ENCODE assay signal across 34 cellular contexts in the genomic region with DNA sequence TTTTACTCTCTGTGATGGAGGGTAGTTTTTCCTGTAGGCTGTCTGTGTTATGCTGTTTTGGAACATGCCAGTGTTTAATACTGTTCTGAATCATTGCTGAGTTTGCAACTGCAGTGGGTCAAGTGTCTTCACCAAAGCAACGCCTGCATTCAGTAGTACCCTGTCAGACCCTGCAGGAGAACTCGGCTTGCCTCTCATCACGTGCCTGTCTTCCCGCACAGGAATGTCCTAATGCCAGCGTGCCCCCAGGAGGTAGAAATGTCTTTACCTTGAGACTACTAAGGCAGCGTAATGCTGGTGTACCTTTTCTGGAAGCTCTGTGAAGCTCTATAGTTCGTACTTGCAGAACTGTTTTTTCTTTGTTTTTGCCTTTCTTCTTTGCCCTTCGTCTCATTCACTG. TPM values are rescaled to one million over a fixed set of nuclear protein-coding genes. Genes with fewer than 3 reads are reported as not detected.
DNase-seq lines count a peak whose midpoint lies in the region; ATAC-seq lines count a peak whose summit lies in the region.
"Had no signal": no experiment of that assay in that cellular context is flagged by ENCODE, and none has a peak within 500 bp of the region (broad histone marks: within the 10 kb centered on the region; RNA-seq: fewer than 3 reads in every experiment).

No MANE protein-coding gene starts in this region.

- H3K79me1 ChIP-seq in mesendoderm (ENCODE audit: low read length): peaks cover 6% of the 10 kb centered on the region

- DNase-seq in ELF-1 (ENCODE audit: low read depth, low spot score) (peak; percentile 33), T-helper 17 cell (no peak), left cardiac atrium (no peak), mesendoderm (peak; percentile 32), NCI-H2029 treated with DMSO at 0.1 percent for 48 hours (lab: John Stamatoyannopoulos, UW) (no peak), left colon (no peak)
- DNase-seq in stimulated activated naive CD4-positive, alpha-beta T cell (lab: John Stamatoyannopoulos, UW): no peak
- DNase-seq: activated CD4-positive, alpha-beta memory T cell treated with anti-CD3 and anti-CD28 coated beads for 36 hours; activated CD4-positive, CD25-positive, alpha-beta regulatory T cell treated with anti-CD3 and anti-CD28 coated beads, Interleukin-2, amount 50 U/mL, for 72 hours; anterior cingulate cortex; Calu3; DMS79; GF-D8; GOT3; hypothalamus; Karpas-422; mucosa of descending colon; NCI-H1417; NCI-H2029; NCI-H526; PC-3; psoas muscle; stimulated activated CD4-positive, alpha-beta T cell treated with anti-CD3 and anti-CD28 coated beads, Interleukin-15, amount 100 ng/mL, for 24 hours; stimulated activated CD4-positive, alpha-beta T cell treated with anti-CD3 and anti-CD28 coated beads, Interleukin-4, amount 100 ng/mL, for 4 hours; T-helper 2 cell; upper lobe of right lung had no signal

- H3K4me3 Mint-ChIP-seq in T-helper 17 cell: no peak overlapping the region
- H3K4me3 Mint-ChIP-seq: activated CD4-positive, alpha-beta memory T cell treated with anti-CD3 and anti-CD28 coated beads for 36 hours; activated naive CD8-positive, alpha-beta T cell; natural killer cell treated with Interleukin-12 subunit alpha and Interleukin-12 subunit beta and Interleukin-15 and Interleukin-18, amount 100 ng/mL, for 72 hours had no signal

- H3K4me2 ChIP-seq in mesendoderm (ENCODE audit: low read length): no peak overlapping the region
- H3K4me2 ChIP-seq: BLaER1 treated with 17β-estradiol and CSF1 and Interleukin-3, amounts not matched to agents 10 nM and 100 nM had no signal

- no peak overlapping the region for H3K56ac ChIP-seq in mesendoderm (ENCODE audit: low read length)

- peaks cover 10% of the 10 kb centered on the region for H3K4me1 Mint-ChIP-seq in T-helper 17 cell

- no CpG with 5 or more reads among the region's 8 CpGs for WGBS in mesendoderm (ENCODE audit: extremely low coverage, insufficient coverage, low lambda C conversion rate)

- no peak overlapping the region for H3K4me3 ChIP-seq in mesendoderm (ENCODE audit: low read length)
- H3K4me3 ChIP-seq: BLaER1 treated with 17β-estradiol and CSF1 and Interleukin-3, amounts not matched to agents 10 nM and 100 nM; breast epithelium; lung; mucosa of descending colon; psoas muscle; upper lobe of right lung had no signal

- no peak overlapping the region for H3K23ac ChIP-seq in mesendoderm (ENCODE audit: low read length)

- no peak overlapping the region for H3K9ac ChIP-seq in mesendoderm (ENCODE audit: low read length)
- H3K9ac ChIP-seq: BLaER1 treated with 17β-estradiol and CSF1 and Interleukin-3, amounts not matched to agents 10 nM and 100 nM had no signal

- H3K18ac ChIP-seq in mesendoderm (ENCODE audit: low read length): no peak overlapping the region

- no peak overlapping the region for H4K8ac ChIP-seq in mesendoderm (ENCODE audit: low read depth, low read length)

- no peak overlapping the region for H3K27ac ChIP-seq in mesendoderm (ENCODE audit: low read depth, low read length)
- H3K27ac ChIP-seq: BLaER1 treated with 17β-estradiol and CSF1 and Interleukin-3, amounts not matched to agents 10 nM and 100 nM; breast epithelium; psoas muscle; upper lobe of right lung had no signal

- H4K5ac ChIP-seq in mesendoderm (ENCODE audit: low read length): no peak overlapping the region

- no peak overlapping the region for H2BK120ac ChIP-seq in mesendoderm (ENCODE audit: low read depth, low read length)

- H3K36me3 Mint-ChIP-seq in T-helper 17 cell (ENCODE audit: low read depth): peaks cover 7% of the 10 kb centered on the region
- H3K36me3 Mint-ChIP-seq: activated naive CD8-positive, alpha-beta T cell; natural killer cell treated with Interleukin-12 subunit alpha and Interleukin-12 subunit beta and Interleukin-15 and Interleukin-18, amount 100 ng/mL, for 72 hours had no signal

- H2BK5ac ChIP-seq in mesendoderm (ENCODE audit: low read length): no peak overlapping the region

- H3K36me3 ChIP-seq in mesendoderm (ENCODE audit: control insufficient read depth, insufficient read depth, low read length): no peaks in the 10 kb centered on the region
- H3K36me3 ChIP-seq: breast epithelium had no signal

- intact Hi-C loops in left cardiac atrium (cut with DNase I) (loop anchor here in 1 of 2 donors (10.0 kb wide), 1 partner anchor 129 kb away; no protein-coding TSS in a partner anchor), left colon (cut with DNase I, micrococcal nuclease) (no loop called here)

- no peaks in the 10 kb centered on the region for H3K27me3 Mint-ChIP-seq in T-helper 17 cell
- H3K27me3 Mint-ChIP-seq: activated CD4-positive, alpha-beta memory T cell treated with anti-CD3 and anti-CD28 coated beads for 36 hours; activated naive CD8-positive, alpha-beta T cell; natural killer cell treated with Interleukin-12 subunit alpha and Interleukin-12 subunit beta and Interleukin-15 and Interleukin-18, amount 100 ng/mL, for 72 hours had no signal

- H2BK15ac ChIP-seq in mesendoderm (replicated peaks; ENCODE audit: low read depth): no peak overlapping the region

- ATAC-seq in T-helper 17 cell: no peak
- ATAC-seq in left cardiac atrium: peak; percentile 38 to 45
- ATAC-seq in left colon: no peak
- ATAC-seq in GM21528 (IDR thresholded peaks at IDR 0.05; ENCODE audit: low FRiP score, unreplicated experiment): no peak
- ATAC-seq: HepG2; mucosa of descending colon; natural killer cell treated with Interleukin-12 subunit alpha and Interleukin-12 subunit beta and Interleukin-15 and Interleukin-18, amount 100 ng/mL, for 72 hours; PC-3; SK-N-SH treated with all-trans-retinoic acid at 6 μM for 48 hours; upper lobe of right lung had no signal

- H3K9me3 ChIP-seq in T-helper 17 cell (ENCODE audit: control insufficient read depth, low read length, poor library complexity, severe bottlenecking): no peaks in the 10 kb centered on the region
- H3K9me3 ChIP-seq: BLaER1 treated with 17β-estradiol and CSF1 and Interleukin-3, amounts not matched to agents 10 nM and 100 nM; breast epithelium; mucosa of descending colon; psoas muscle; upper lobe of right lung had no signal

- no peaks in the 10 kb centered on the region for H3K27me3 ChIP-seq in mesendoderm (ENCODE audit: insufficient read depth, low read length, poor library complexity)
- H3K27me3 ChIP-seq: BLaER1 treated with 17β-estradiol and CSF1 and Interleukin-3, amounts not matched to agents 10 nM and 100 nM; breast epithelium; upper lobe of right lung had no signal

- peaks cover 3% of the 10 kb centered on the region for H3K79me2 ChIP-seq in mesendoderm (ENCODE audit: control insufficient read depth, insufficient read depth, low read length)

- no peak overlapping the region for H2AK5ac ChIP-seq in mesendoderm (ENCODE audit: low read length)

- H3K4ac ChIP-seq in mesendoderm (ENCODE audit: low read depth, low read length): no peak overlapping the region

- H3K27ac Mint-ChIP-seq in T-helper 17 cell: peak overlapping the region; percentile 21
- H3K27ac Mint-ChIP-seq: activated CD4-positive, alpha-beta memory T cell treated with anti-CD3 and anti-CD28 coated beads for 36 hours; activated naive CD8-positive, alpha-beta T cell; natural killer cell treated with Interleukin-12 subunit alpha and Interleukin-12 subunit beta and Interleukin-15 and Interleukin-18, amount 100 ng/mL, for 72 hours had no signal

- no peaks in the 10 kb centered on the region for H3K4me1 ChIP-seq in mesendoderm (ENCODE audit: control insufficient read depth, low read depth, low read length)
- H3K4me1 ChIP-seq: breast epithelium, upper lobe of right lung had no signal

RNA-seq across cellular contexts. Expression of gene POLR1D, which starts 42.3 kb away (rescaled TPM):
- total RNA-seq in T-helper 17 cell (100 to 1,000 TPM; 129 to 150 TPM), left cardiac atrium (10 to 100 TPM; 65.3 to 68.0 TPM), left colon (100 to 1,000 TPM in 1 of 2 donors, 10 to 100 TPM in 1; 95.5 to 101 TPM)
- 313 TPM for polyA plus RNA-seq in mesendoderm (2013, experiment 1 of 2)
- 316 TPM for polyA plus RNA-seq in mesendoderm (2013, experiment 2 of 2)

RNA-seq across cellular contexts. Expression of gene LNX2, which starts 43.6 kb away (rescaled TPM):
- total RNA-seq in T-helper 17 cell (1 to 10 TPM; 4.6 to 6.9 TPM), left cardiac atrium (1 to 10 TPM; 8.3 to 8.9 TPM), left colon (10 to 100 TPM; 26.1 to 36.4 TPM)
- 8.9 TPM for polyA plus RNA-seq in mesendoderm (2013, experiment 1 of 2)
- 9.3 TPM for polyA plus RNA-seq in mesendoderm (2013, experiment 2 of 2)

Comparison
In these comparisons a context has a peak if more than half of its experiments do, and no peak if none do; other contexts are left out.
1. DNase-seq: peak in ELF-1 (single experiment) and mesendoderm (single experiment); none in T-helper 17 cell (0 of 3), left cardiac atrium (single experiment), stimulated activated naive CD4-positive, alpha-beta T cell (0 of 6), NCI-H2029 treated with DMSO at 0.1 percent for 48 hours (single experiment) and left colon (0 of 2).
2. ATAC-seq: peak in left cardiac atrium (2 of 2); none in T-helper 17 cell (single experiment), left colon (single experiment) and GM21528 (single experiment).